1 cellular context compared by ENCODE assay signal in genomic region chr3:187748050-187748481, GRCh38.
TF ChIP-seq lines count a peak whose summit lies in the region.

No MANE protein-coding gene starts in this region.

TF ChIP-seq in HepG2, 621 proteins besides CTCF, POLR2A, EP300 and RAD21 (continued from another document and continues in another):
- TF ChIP-seq ZBED4 (CRISPR knock-in tag; IDR thresholded peaks at IDR 0.05; ENCODE audit: borderline replicate concordance) (no peak), ZSCAN30 (CRISPR knock-in tag; IDR thresholded peaks at IDR 0.05) (no peak), ZNF678 (CRISPR knock-in tag; IDR thresholded peaks at IDR 0.05) (no peak), DNMT1 (CRISPR knock-in tag; IDR thresholded peaks at IDR 0.05) (no peak), KLF16 (CRISPR knock-in tag; IDR thresholded peaks at IDR 0.05) (no peak), DDIT3 (CRISPR knock-in tag; IDR thresholded peaks at IDR 0.05) (no peak), PAX8 (CRISPR knock-in tag; IDR thresholded peaks at IDR 0.05; ENCODE audit: borderline replicate concordance) (no peak), ZNF331 (CRISPR knock-in tag; IDR thresholded peaks at IDR 0.05) (peak; percentile 52; the same call in 1 of the 2 replicates), TOPORS (CRISPR knock-in tag; IDR thresholded peaks at IDR 0.05) (no peak), JUNB (CRISPR knock-in tag; IDR thresholded peaks at IDR 0.05; ENCODE audit: borderline replicate concordance) (no peak), ZMAT5 (CRISPR knock-in tag; IDR thresholded peaks at IDR 0.05; ENCODE audit: borderline replicate concordance, low read depth) (no peak), TRIM24 (CRISPR knock-in tag; IDR thresholded peaks at IDR 0.05) (no peak), GFI1 (CRISPR knock-in tag; IDR thresholded peaks at IDR 0.05; ENCODE audit: borderline replicate concordance) (peak; percentile 65; the same call in 1 of the 2 replicates), ZBTB43 (CRISPR knock-in tag; conservative IDR thresholded peaks at IDR 0.05) (no peak), DBP (CRISPR knock-in tag; IDR thresholded peaks at IDR 0.05; ENCODE audit: not compliant biosample characterization) (no peak), SP4 (CRISPR knock-in tag; IDR thresholded peaks at IDR 0.05) (no peak), ZNF280B (CRISPR knock-in tag; IDR thresholded peaks at IDR 0.05; ENCODE audit: borderline replicate concordance) (no peak), ATAD3A (CRISPR knock-in tag; IDR thresholded peaks at IDR 0.05) (no peak), JARID2 (CRISPR knock-in tag; IDR thresholded peaks at IDR 0.05; ENCODE audit: insufficient replicate concordance) (no peak), NCOA1 (CRISPR knock-in tag; IDR thresholded peaks at IDR 0.05) (no peak), PRDM4 (CRISPR knock-in tag; IDR thresholded peaks at IDR 0.05; ENCODE audit: borderline replicate concordance) (no peak), ZNF543 (CRISPR knock-in tag; IDR thresholded peaks at IDR 0.05) (no peak), ZFP36L1 (CRISPR knock-in tag; IDR thresholded peaks at IDR 0.05) (no peak), GTF3A (CRISPR knock-in tag; conservative IDR thresholded peaks at IDR 0.05) (no peak), ZMAT3 (CRISPR knock-in tag; conservative IDR thresholded peaks at IDR 0.05) (0 out of 2 replicates have a peak, but pooled peaks have one; percentile 33), WIZ (CRISPR knock-in tag; IDR thresholded peaks at IDR 0.05) (no peak), RAD51 (IDR thresholded peaks at IDR 0.05; ENCODE audit: borderline replicate concordance) (no peak), MLLT10 (CRISPR knock-in tag; IDR thresholded peaks at IDR 0.05) (no peak), RNF2 (conservative IDR thresholded peaks at IDR 0.05; ENCODE audit: low read depth) (no peak), SOX13 (IDR thresholded peaks at IDR 0.05) (no peak), SOX13 (CRISPR knock-in tag; conservative IDR thresholded peaks at IDR 0.05 in 1 of 2, IDR thresholded peaks at IDR 0.05 in 1 of 2) (peak in 1 of 2 experiments; percentile 62; a peak in 1 of 4 replicates), ZBTB25 (CRISPR knock-in tag; IDR thresholded peaks at IDR 0.05) (no peak), HMG20A (CRISPR knock-in tag; IDR thresholded peaks at IDR 0.05; ENCODE audit: borderline replicate concordance) (peak; percentile 67; the same call in 1 of the 2 replicates), ZNF367 (CRISPR knock-in tag; IDR thresholded peaks at IDR 0.05; ENCODE audit: borderline replicate concordance) (no peak), YEATS4 (CRISPR knock-in tag; IDR thresholded peaks at IDR 0.05; ENCODE audit: borderline replicate concordance) (no peak), SP140L (CRISPR knock-in tag; IDR thresholded peaks at IDR 0.05; ENCODE audit: borderline replicate concordance) (no peak), GABPA (IDR thresholded peaks at IDR 0.05; ENCODE audit: low read depth, low read length) (no peak), GABPA (CRISPR knock-in tag; IDR thresholded peaks at IDR 0.05; ENCODE audit: low read depth) (no peak), ZNF205 (CRISPR knock-in tag; IDR thresholded peaks at IDR 0.05) (no peak), GRHL1 (CRISPR knock-in tag; conservative IDR thresholded peaks at IDR 0.05) (no peak), ZFYVE20 (CRISPR knock-in tag; IDR thresholded peaks at IDR 0.05; ENCODE audit: borderline replicate concordance, low read depth) (no peak), HMGXB4 (CRISPR knock-in tag; IDR thresholded peaks at IDR 0.05; ENCODE audit: borderline replicate concordance in 1 of 2, low read depth in 1 of 2) (peak; percentile 66 to 72; a peak in 3 of 4 replicates), SALL2 (CRISPR knock-in tag; IDR thresholded peaks at IDR 0.05) (no peak)
